23 cellular contexts compared by ENCODE assay signal in the genomic region with DNA sequence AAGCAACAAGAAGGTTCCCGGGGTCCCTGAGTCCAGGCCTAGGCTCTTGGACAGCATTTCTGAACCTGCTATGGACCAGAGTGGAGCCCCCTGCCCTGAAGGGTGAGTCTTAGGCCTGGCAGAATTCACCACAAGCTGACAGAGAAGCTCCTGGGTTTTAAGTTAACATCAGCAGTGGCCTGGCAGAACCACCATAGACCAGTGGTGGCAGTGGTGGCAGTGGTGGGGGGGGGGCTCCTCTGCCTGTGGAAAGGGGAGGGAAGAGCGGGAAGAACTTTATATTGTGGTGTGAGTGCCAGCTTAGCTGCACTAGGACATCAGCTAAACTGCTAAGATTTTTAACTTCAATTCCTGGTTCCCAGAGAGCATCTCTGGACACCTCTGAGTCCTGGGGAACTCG. TPM values are rescaled to one million over a fixed set of nuclear protein-coding genes. Genes with fewer than 3 reads are reported as not detected.
DNase-seq lines count a peak whose midpoint lies in the region; ATAC-seq, FAIRE-seq and TF ChIP-seq lines count a peak whose summit lies in the region.
"Had no signal": no experiment of that assay in that cellular context is flagged by ENCODE, and none has a peak within 500 bp of the region (broad histone marks: within the 10 kb centered on the region; RNA-seq: fewer than 3 reads in every experiment).

No MANE protein-coding gene starts in this region.

- H3K4me3 ChIP-seq in HepG2 (replicated peaks in 1 of 3; ENCODE audit: insufficient read depth in 1 of 3, low read depth in 2 of 3, low read length in 3 of 3), result no peak overlapping the region
- no peak overlapping the region for H3K4me3 ChIP-seq in right lobe of liver
- no peak overlapping the region for H3K4me3 ChIP-seq in H1 (ENCODE audit: extremely low read depth in 1 of 4, insufficient read depth in 2 of 4, low read depth in 3 of 4, low read length in 4 of 4)
- H3K4me3 ChIP-seq in keratinocyte (ENCODE audit: control insufficient read depth in 2 of 3, extremely low read depth in 1 of 3, insufficient read depth in 2 of 3, low read depth in 1 of 3, low read length in 3 of 3), result no peak overlapping the region
- H3K4me3 ChIP-seq: BLaER1 had no signal

- no peaks in the 10 kb centered on the region for H3K9me1 ChIP-seq in keratinocyte (ENCODE audit: control insufficient read depth, extremely low read depth, insufficient read depth, low read length)

- H4K8ac ChIP-seq in H1 (ENCODE audit: extremely low read depth, insufficient read depth, low read length), result no peak overlapping the region

- H3K18ac ChIP-seq in H1 (ENCODE audit: extremely low read depth, low read length), result no peak overlapping the region; the same call in 1 of the 2 replicates

- H3K9ac ChIP-seq in HepG2 (ENCODE audit: insufficient read depth, low read depth, low read length) (no peak overlapping the region), H1 (replicated peaks in 1 of 4; ENCODE audit: extremely low read depth in 1 of 4, low read depth in 3 of 4, low read length in 3 of 4) (no peak overlapping the region), keratinocyte (ENCODE audit: control insufficient read depth, extremely low read depth, insufficient read depth, low read length) (no peak overlapping the region)
- H3K9ac ChIP-seq: BLaER1 had no signal

- 22% methylated on average over 3 of the region's 3 CpGs for WGBS in HepG2 (ENCODE audit: low lambda C conversion rate)
- 86% methylated on average over 1 of the region's 3 CpGs for WGBS in right lobe of liver (ENCODE audit: insufficient coverage, low coverage, low lambda C conversion rate, missing lambda C conversion rate)
- 90% methylated on average over 3 of the region's 3 CpGs; no CpG with 5 or more reads in 1 of the 2 experiments for WGBS in H1 (ENCODE audit: extremely low coverage in 1 of 2, insufficient coverage in 1 of 2, insufficient read length in 1 of 2, insufficient replicate concordance in 2 of 2, low coverage in 1 of 2, low lambda C conversion rate in 2 of 2, missing lambda C conversion rate in 1 of 2), 2 experiments

- H2AFZ ChIP-seq in HepG2 (ENCODE audit: low read length) (no peak overlapping the region), H1 (ENCODE audit: low read length) (no peak overlapping the region), keratinocyte (ENCODE audit: control insufficient read depth, low read length) (peak overlapping the region; percentile 82)

- H3K36me3 ChIP-seq in HepG2 (replicated peaks in 1 of 2; ENCODE audit: control insufficient read depth in 1 of 2, insufficient read depth in 2 of 2, low read length in 2 of 2) (no peaks in the 10 kb centered on the region), right lobe of liver (no peaks in the 10 kb centered on the region), H1 (ENCODE audit: control insufficient read depth in 2 of 4, insufficient read depth in 4 of 4, low read length in 3 of 4) (no peaks in the 10 kb centered on the region), keratinocyte (ENCODE audit: control insufficient read depth in 2 of 2, extremely low read depth in 1 of 2, insufficient read depth in 2 of 2, low read length in 2 of 2) (no peaks in the 10 kb centered on the region)
- H3K36me3 ChIP-seq: BLaER1 had no signal

- H3K56ac ChIP-seq in H1 (replicated peaks; ENCODE audit: insufficient read length, low read depth, low read length), result no peak overlapping the region

- CTCF ChIA-PET in HepG2 (lab: Yijun Ruan, JAX; ENCODE audit: low intra/inter-chr PET ratio, low total read pairs), result no interaction called here
- CTCF ChIA-PET in H1 (lab: Charles Lee; ENCODE audit: partially characterized antibody), result interaction anchor here (0.5 to 1.4 kb wide), 6 partner anchors 10 to 862 kb away, joined by 3 to 5 read pairs (median 3); no protein-coding TSS in a partner anchor

- H3K23me2 ChIP-seq in H1 (ENCODE audit: low read depth, low read length), result no peaks in the 10 kb centered on the region

- TF ChIP-seq POLR2A in HepG2 (IDR thresholded peaks at IDR 0.05; ENCODE audit: insufficient read depth in 1 of 2, low read depth in 2 of 2, low read length in 2 of 2) (no peak), right lobe of liver (IDR thresholded peaks at IDR 0.05) (no peak), H1 (IDR thresholded peaks at IDR 0.05; ENCODE audit: control extremely low read depth in 1 of 2, low read depth in 2 of 2, low read length in 2 of 2) (no peak)

- no peak overlapping the region for H2BK15ac ChIP-seq in H1 (ENCODE audit: low read length)

- H4K5ac ChIP-seq in H1 (ENCODE audit: insufficient read length, low read depth, low read length), result no peak overlapping the region

- no TSS peak for BruUV-seq in HepG2 (replicated peaks; lab: Mats Ljungman, UMichigan)

- intact Hi-C loops in HepG2 (cut with micrococcal nuclease; ENCODE audit: unreplicated experiment), result no loop called here
- intact Hi-C loops in right lobe of liver (cut with DNase I), result no loop called here

- TF ChIP-seq EP300 in HepG2 (IDR thresholded peaks at IDR 0.05; ENCODE audit: low read depth in 2 of 2, low read length in 2 of 2) (no peak), HepG2 (CRISPR knock-in tag; IDR thresholded peaks at IDR 0.05; ENCODE audit: borderline replicate concordance) (no peak), H1 (IDR thresholded peaks at IDR 0.05; ENCODE audit: borderline replicate concordance in 1 of 2, low read depth in 2 of 2, low read length in 2 of 2) (no peak)

- no peak overlapping the region for H3K23ac ChIP-seq in H1 (ENCODE audit: insufficient read length)

- dilution Hi-C loops in keratinocyte (cut with MboI; ENCODE audit: extremely low pct_ligation_motif_present, low sequenced_read_pairs), result no loop called here

- H2BK20ac ChIP-seq in H1 (ENCODE audit: low read length), result peak overlapping the region; percentile 75; the same call in 1 of the 2 replicates

- H3K27ac ChIP-seq in HepG2 (ENCODE audit: extremely low read length, insufficient read depth, low read length) (no peak overlapping the region), right lobe of liver (no peak overlapping the region), H1 (ENCODE audit: low read depth, low read length) (no peak overlapping the region), keratinocyte (ENCODE audit: control insufficient read depth, insufficient read depth, low read length) (no peak overlapping the region)
- H3K27ac ChIP-seq: BLaER1 had no signal

- H3K4me1 ChIP-seq in HepG2 (ENCODE audit: insufficient read depth, low read length), result no peaks in the 10 kb centered on the region
- no peaks in the 10 kb centered on the region for H3K4me1 ChIP-seq in right lobe of liver
- peaks cover 0 to 2% (median 0%) of the 10 kb centered on the region in 4 experiments; a peak in 2 of 7 replicates for H3K4me1 ChIP-seq in H1 (replicated peaks in 1 of 4; ENCODE audit: control insufficient read depth in 3 of 4, insufficient read depth in 4 of 4, low read length in 3 of 4)
- peaks cover 7% of the 10 kb centered on the region for H3K4me1 ChIP-seq in keratinocyte (ENCODE audit: control insufficient read depth, extremely low read depth, insufficient read depth, low read length)
- H3K4me1 ChIP-seq: BLaER1 had no signal

- H4K91ac ChIP-seq in H1 (replicated peaks; ENCODE audit: insufficient read length, low read length), result no peak overlapping the region

- POLR2A ChIA-PET in HepG2 (lab: Yijun Ruan, JAX), result interaction anchor here (0.8 kb wide), 1 partner anchor 122 kb away, joined by 3 read pairs; the partner anchor contains the start of genes ACIN1 and C14orf119
- POLR2A ChIA-PET in H1 (lab: Charles Lee; ENCODE audit: partially characterized antibody), result no interaction called here

- no peak overlapping the region for H2BK5ac ChIP-seq in H1 (ENCODE audit: low read depth, low read length)

- H3K9me3 ChIP-seq in HepG2 (ENCODE audit: low read length) (peaks cover 10% of the 10 kb centered on the region), right lobe of liver (no peaks in the 10 kb centered on the region), H1 (ENCODE audit: insufficient read depth in 2 of 2, low read depth in 1 of 2, low read length in 1 of 2) (peaks cover 0 to 6% of the 10 kb centered on the region in 2 experiments; a peak in 2 of 4 replicates), keratinocyte (ENCODE audit: control insufficient read depth, low read depth, low read length) (no peaks in the 10 kb centered on the region)

- peak overlapping the region; percentile 18; the same call in 1 of the 2 replicates for H2BK12ac ChIP-seq in H1 (ENCODE audit: low read depth, low read length)

- H4K20me1 ChIP-seq in HepG2 (ENCODE audit: insufficient read depth, low read length), result no peaks in the 10 kb centered on the region
- H4K20me1 ChIP-seq in H1 (replicated peaks in 1 of 2; ENCODE audit: control insufficient read depth in 1 of 2, insufficient read depth in 2 of 2, low read length in 2 of 2), result no peaks in the 10 kb centered on the region
- H4K20me1 ChIP-seq in keratinocyte (ENCODE audit: control insufficient read depth, extremely low read depth, insufficient read depth, low read length), result no peaks in the 10 kb centered on the region
- H4K20me1 ChIP-seq: BLaER1 had no signal

- in situ Hi-C loops in HepG2 (cut with HindIII; ENCODE audit: extremely low pct_ligation_motif_present, low pct_unique_long_range_greater_than_20kb), result no loop called here

- ATAC-seq in HepG2 (peak; percentile 74), right lobe of liver (no peak), GM18867 (IDR thresholded peaks at IDR 0.05; ENCODE audit: unreplicated experiment) (no peak), GM18520 (IDR thresholded peaks at IDR 0.05; ENCODE audit: unreplicated experiment) (no peak)

- H3K4me2 ChIP-seq in HepG2 (ENCODE audit: low read depth, low read length) (no peak overlapping the region), H1 (ENCODE audit: insufficient read depth in 1 of 2, low read depth in 2 of 2, low read length in 2 of 2) (no peak overlapping the region), keratinocyte (ENCODE audit: control insufficient read depth, extremely low read depth, insufficient read depth, low read depth, low read length) (peak overlapping the region; percentile 46)
- H3K4me2 ChIP-seq: BLaER1 had no signal

- H3K79me2 ChIP-seq in HepG2 (ENCODE audit: insufficient read depth, low read length) (no peaks in the 10 kb centered on the region), H1 (ENCODE audit: control insufficient read depth in 1 of 2, insufficient read depth in 2 of 2, low read length in 2 of 2) (no peaks in the 10 kb centered on the region), keratinocyte (ENCODE audit: control insufficient read depth, insufficient read depth, low read length) (no peaks in the 10 kb centered on the region)

- no peak for FAIRE-seq in HepG2 (lab: Jason Lieb, UNC)
- FAIRE-seq in H1 (lab: Jason Lieb, UNC), result no peak
- no peak for FAIRE-seq in keratinocyte (lab: Jason Lieb, UNC)
- FAIRE-seq: GM12892, GM18507, GM19239 had no signal

- no peak overlapping the region for H3K4ac ChIP-seq in H1 (replicated peaks; ENCODE audit: insufficient read length, low read depth, low read length)

- no peak for DNase-seq in HepG2 (ENCODE audit: low spot score)
- no peak for DNase-seq in right lobe of liver
- DNase-seq in H1 (ENCODE audit: low read depth in 1 of 2, low spot score in 2 of 2), result no peak
- DNase-seq in keratinocyte (ENCODE audit: low read depth, low spot score), result no peak
- no peak for DNase-seq in NCI-H2227 treated with DMSO at 0.1 percent for 48 hours (lab: John Stamatoyannopoulos, UW)
- no peak for DNase-seq in T-helper 1 cell
- DNase-seq: 8988T; CD4-positive, alpha-beta memory T cell; DMS153; DMS79; GDM1; GOT3; H9 had no signal

- no peak overlapping the region for H3K14ac ChIP-seq in H1 (ENCODE audit: insufficient read length)

- H2AK5ac ChIP-seq in H1 (ENCODE audit: low read depth, low read length), result peak overlapping the region; percentile 20; the same call in 1 of the 2 replicates

- H3K27me3 ChIP-seq in HepG2 (ENCODE audit: control insufficient read depth in 1 of 2, insufficient read depth in 2 of 2, low read length in 2 of 2), result peaks cover 0 to 12% of the 10 kb centered on the region in 2 experiments; a peak in 1 of 5 replicates
- no peaks in the 10 kb centered on the region for H3K27me3 ChIP-seq in right lobe of liver
- H3K27me3 ChIP-seq in H1 (replicated peaks in 1 of 4; ENCODE audit: control insufficient read depth in 3 of 4, extremely low read depth in 1 of 4, insufficient read depth in 3 of 4, low read length in 3 of 4), result no peaks in the 10 kb centered on the region
- H3K27me3 ChIP-seq in keratinocyte (ENCODE audit: control insufficient read depth, extremely low read depth, insufficient read depth, low read length), result no peaks in the 10 kb centered on the region
- H3K27me3 ChIP-seq: BLaER1 had no signal

- TF ChIP-seq CTCF in HepG2 (CRISPR knock-in tag; IDR thresholded peaks at IDR 0.05) (no peak), right lobe of liver (IDR thresholded peaks at IDR 0.05) (no peak), H1 (IDR thresholded peaks at IDR 0.05; ENCODE audit: control extremely low read depth in 1 of 3, insufficient read depth in 1 of 3, low read depth in 1 of 3, low read length in 3 of 3) (no peak), keratinocyte (optimal IDR thresholded peaks at IDR 0.05 in 1 of 3, IDR thresholded peaks at IDR 0.05 in 1 of 3, conservative IDR thresholded peaks at IDR 0.05 in 1 of 3; ENCODE audit: extremely low read depth in 1 of 3, insufficient read depth in 2 of 3, low read length in 3 of 3) (no peak)

- no peak overlapping the region for H2BK120ac ChIP-seq in H1 (replicated peaks; ENCODE audit: low read depth, low read length)

- no peak for TF ChIP-seq RAD21 in HepG2 (CRISPR knock-in tag; IDR thresholded peaks at IDR 0.05)
- TF ChIP-seq RAD21 in H1 (IDR thresholded peaks at IDR 0.05 in 1 of 2, conservative IDR thresholded peaks at IDR 0.05 in 1 of 2; ENCODE audit: low read depth in 2 of 2, low read length in 2 of 2), result no peak

- no peaks in the 10 kb centered on the region for H3K79me1 ChIP-seq in H1 (ENCODE audit: low read depth, low read length)

RNA-seq across cellular contexts. Expression of gene RNF212B, which starts 20.7 kb away (rescaled TPM):
- total RNA-seq in HepG2 (2016; rRNA removed; fragmentation: Illumina TruSeq; extraction: Trizol) (not detected in 2 replicates), right lobe of liver (under 1 TPM in 1 of 6 experiments, not detected in 5; 0.49 TPM)
- total RNA-seq in HepG2 (2016; cell fraction: cytosol; rRNA removed; fragmentation: Illumina TruSeq; extraction: Trizol; ENCODE audit: low read depth), result not detected in 2 replicates
- not detected in 2 replicates for total RNA-seq in HepG2 (2016; cell fraction: insoluble cytoplasmic fraction; rRNA removed; fragmentation: Illumina TruSeq; extraction: Trizol)
- not detected in 2 replicates for total RNA-seq in HepG2 (2016; cell fraction: membrane; rRNA removed; fragmentation: Illumina TruSeq; extraction: Trizol)
- not detected in 2 replicates for total RNA-seq in HepG2 (2016; cell fraction: nucleus; rRNA removed; fragmentation: Illumina TruSeq; extraction: Trizol)
- polyA plus RNA-seq in HepG2 (2011; rRNA removed) (0.05 TPM in 1 of 2 replicates, not detected in the other), H1 (2011; rRNA removed) (0.36 and 0.95 TPM in 2 replicates), keratinocyte (not detected in 3 replicates)
- polyA plus RNA-seq in HepG2 (2011; cell fraction: cytosol; rRNA removed), result not detected in 2 replicates
- not detected in 2 replicates for polyA plus RNA-seq in HepG2 (2011; cell fraction: nucleus; rRNA removed)
- polyA plus RNA-seq in HepG2 (2012), result not detected in 2 replicates
- not detected in 2 replicates for polyA plus RNA-seq in HepG2 (2016; cell fraction: cytosol; fragmentation: Illumina TruSeq; extraction: Trizol; ENCODE audit: low read depth)
- polyA plus RNA-seq in HepG2 (2016; cell fraction: insoluble cytoplasmic fraction; fragmentation: Illumina TruSeq; extraction: Trizol; ENCODE audit: low read depth), result not detected in 2 replicates
- polyA plus RNA-seq in HepG2 (2016; cell fraction: membrane; fragmentation: Illumina TruSeq; extraction: Trizol; ENCODE audit: low read depth), result not detected in 2 replicates
- polyA plus RNA-seq in HepG2 (2016; cell fraction: nucleus; fragmentation: Illumina TruSeq; extraction: Trizol; ENCODE audit: insufficient read depth, low read depth), result not detected in 2 replicates
- not detected in 2 replicates for polyA minus RNA-seq in HepG2 (2011; rRNA and poly(A)+ RNA removed; ENCODE audit: low replicate concordance)
- polyA minus RNA-seq in HepG2 (2011; cell fraction: cytosol; rRNA and poly(A)+ RNA removed), result not detected in 2 replicates
- not detected in 2 replicates for polyA minus RNA-seq in HepG2 (2011; cell fraction: nucleus; rRNA and poly(A)+ RNA removed)
- 1.2 TPM in 1 of 2 replicates, not detected in the other for total RNA-seq in H1 (2021; fragmentation: NEBNext Ultra II Directional; extraction: Animal tissue kit (Norgen Biotek cat#: 25700))
- 0.32 TPM for polyA plus RNA-seq in H1 (2011; cell fraction: cytosol; rRNA removed)
- polyA plus RNA-seq in H1 (2011; cell fraction: nucleus; rRNA removed), result 0.36 TPM
- polyA plus RNA-seq in H1 (2012, experiment 1 of 2), result 0.20 to 1.1 TPM (median 0.38 TPM) in 3 of 4 replicates, not detected in the other
- 0.20 TPM for polyA plus RNA-seq in H1 (2012, experiment 2 of 2)
- polyA plus RNA-seq in H1 (2013, experiment 1 of 2), result 0.34 TPM
- 0.55 TPM for polyA plus RNA-seq in H1 (2013, experiment 2 of 2)
- 0.44 and 0.95 TPM in 2 replicates for polyA minus RNA-seq in H1 (2011; rRNA and poly(A)+ RNA removed)
- polyA minus RNA-seq in H1 (2011; cell fraction: cytosol; rRNA and poly(A)+ RNA removed), result not detected
- polyA minus RNA-seq in H1 (2011; cell fraction: nucleus; rRNA and poly(A)+ RNA removed), result not detected
- not detected for polyA plus RNA-seq in keratinocyte (2011; ENCODE audit: low read depth)
- not detected in 2 replicates for polyA plus RNA-seq in keratinocyte (2011; cell fraction: cytosol; rRNA removed)
- not detected in 2 replicates for polyA plus RNA-seq in keratinocyte (2011; cell fraction: nucleus; rRNA removed)
- polyA plus RNA-seq in keratinocyte (2012; ENCODE audit: low replicate concordance), result not detected in 2 replicates
- polyA minus RNA-seq in keratinocyte, result not detected in 3 replicates
- not detected for polyA minus RNA-seq in keratinocyte (2011; cell fraction: cytosol; rRNA and poly(A)+ RNA removed)
- polyA minus RNA-seq in keratinocyte (2011; cell fraction: nucleus; rRNA and poly(A)+ RNA removed), result not detected in 2 replicates
- total RNA-seq: A673; CD4-positive, alpha-beta memory T cell; Daoy had no signal
- polyA plus RNA-seq: AG04450; CD14-positive monocyte; CD4-positive, alpha-beta memory T cell had no signal

RNA-seq across cellular contexts. Expression of gene SLC7A8, which starts 33.6 kb away (rescaled TPM):
- total RNA-seq in HepG2 (2016; rRNA removed; fragmentation: Illumina TruSeq; extraction: Trizol) (not detected in 2 replicates), right lobe of liver (10 to 100 TPM in 1 of 6 experiments, 1 to 10 TPM in 5; 3.2 to 10.1 (median 4.4) TPM)
- not detected in 2 replicates for total RNA-seq in HepG2 (2016; cell fraction: cytosol; rRNA removed; fragmentation: Illumina TruSeq; extraction: Trizol; ENCODE audit: low read depth)
- total RNA-seq in HepG2 (2016; cell fraction: insoluble cytoplasmic fraction; rRNA removed; fragmentation: Illumina TruSeq; extraction: Trizol), result not detected in 2 replicates
- total RNA-seq in HepG2 (2016; cell fraction: membrane; rRNA removed; fragmentation: Illumina TruSeq; extraction: Trizol), result not detected in 2 replicates
- not detected in 2 replicates for total RNA-seq in HepG2 (2016; cell fraction: nucleus; rRNA removed; fragmentation: Illumina TruSeq; extraction: Trizol)
- polyA plus RNA-seq in HepG2 (2011; rRNA removed) (0.03 and 0.25 TPM in 2 replicates), H1 (2011; rRNA removed) (181 and 182 TPM in 2 replicates), keratinocyte (28.4 to 32.8 TPM (median 29.1 TPM) in 3 replicates)
- not detected in 2 replicates for polyA plus RNA-seq in HepG2 (2011; cell fraction: cytosol; rRNA removed)
- 0.03 and 0.11 TPM in 2 replicates for polyA plus RNA-seq in HepG2 (2011; cell fraction: nucleus; rRNA removed)
- polyA plus RNA-seq in HepG2 (2012), result not detected in 2 replicates
- not detected in 2 replicates for polyA plus RNA-seq in HepG2 (2016; cell fraction: cytosol; fragmentation: Illumina TruSeq; extraction: Trizol; ENCODE audit: low read depth)
- not detected in 2 replicates for polyA plus RNA-seq in HepG2 (2016; cell fraction: insoluble cytoplasmic fraction; fragmentation: Illumina TruSeq; extraction: Trizol; ENCODE audit: low read depth)
- not detected in 2 replicates for polyA plus RNA-seq in HepG2 (2016; cell fraction: membrane; fragmentation: Illumina TruSeq; extraction: Trizol; ENCODE audit: low read depth)
- polyA plus RNA-seq in HepG2 (2016; cell fraction: nucleus; fragmentation: Illumina TruSeq; extraction: Trizol; ENCODE audit: insufficient read depth, low read depth), result not detected in 2 replicates
- 1.4 TPM in 1 of 2 replicates, not detected in the other for polyA minus RNA-seq in HepG2 (2011; rRNA and poly(A)+ RNA removed; ENCODE audit: low replicate concordance)
- polyA minus RNA-seq in HepG2 (2011; cell fraction: cytosol; rRNA and poly(A)+ RNA removed), result not detected in 2 replicates
- not detected in 2 replicates for polyA minus RNA-seq in HepG2 (2011; cell fraction: nucleus; rRNA and poly(A)+ RNA removed)
- total RNA-seq in H1 (2021; fragmentation: NEBNext Ultra II Directional; extraction: Animal tissue kit (Norgen Biotek cat#: 25700)), result 204 and 209 TPM in 2 replicates
- 72.1 TPM for polyA plus RNA-seq in H1 (2011; cell fraction: cytosol; rRNA removed)
- 146 TPM for polyA plus RNA-seq in H1 (2011; cell fraction: nucleus; rRNA removed)
- 162 to 194 TPM (median 173 TPM) in 4 replicates for polyA plus RNA-seq in H1 (2012, experiment 1 of 2)
- 152 TPM for polyA plus RNA-seq in H1 (2012, experiment 2 of 2)
- 383 TPM for polyA plus RNA-seq in H1 (2013, experiment 1 of 2)
- polyA plus RNA-seq in H1 (2013, experiment 2 of 2), result 341 TPM
- 234 and 286 TPM in 2 replicates for polyA minus RNA-seq in H1 (2011; rRNA and poly(A)+ RNA removed)
- polyA minus RNA-seq in H1 (2011; cell fraction: cytosol; rRNA and poly(A)+ RNA removed), result 176 TPM
- polyA minus RNA-seq in H1 (2011; cell fraction: nucleus; rRNA and poly(A)+ RNA removed), result 79.9 TPM
- polyA plus RNA-seq in keratinocyte (2011; ENCODE audit: low read depth), result 5.9 TPM
- polyA plus RNA-seq in keratinocyte (2011; cell fraction: cytosol; rRNA removed), result 15.2 and 18.2 TPM in 2 replicates
- 39.0 and 59.9 TPM in 2 replicates for polyA plus RNA-seq in keratinocyte (2011; cell fraction: nucleus; rRNA removed)
- polyA plus RNA-seq in keratinocyte (2012; ENCODE audit: low replicate concordance), result 17.7 and 37.9 TPM in 2 replicates
- polyA minus RNA-seq in keratinocyte, result 49.8 to 132 TPM (median 73.3 TPM) in 3 replicates
- polyA minus RNA-seq in keratinocyte (2011; cell fraction: cytosol; rRNA and poly(A)+ RNA removed), result 24.4 TPM
- 45.4 and 70.3 TPM in 2 replicates for polyA minus RNA-seq in keratinocyte (2011; cell fraction: nucleus; rRNA and poly(A)+ RNA removed)

Comparison
In these comparisons a context has a peak if more than half of its experiments do, and no peak if none do; other contexts are left out.
1. RNA of gene SLC7A8, which starts 33.6 kb away (total RNA-seq): 204 to 209 TPM in H1; 3.2 to 10.1 TPM in right lobe of liver and not detected in HepG2; every median in the first group is over 10 times any median in the second.